27 cellular contexts compared by ENCODE assay signal in the genomic region with DNA sequence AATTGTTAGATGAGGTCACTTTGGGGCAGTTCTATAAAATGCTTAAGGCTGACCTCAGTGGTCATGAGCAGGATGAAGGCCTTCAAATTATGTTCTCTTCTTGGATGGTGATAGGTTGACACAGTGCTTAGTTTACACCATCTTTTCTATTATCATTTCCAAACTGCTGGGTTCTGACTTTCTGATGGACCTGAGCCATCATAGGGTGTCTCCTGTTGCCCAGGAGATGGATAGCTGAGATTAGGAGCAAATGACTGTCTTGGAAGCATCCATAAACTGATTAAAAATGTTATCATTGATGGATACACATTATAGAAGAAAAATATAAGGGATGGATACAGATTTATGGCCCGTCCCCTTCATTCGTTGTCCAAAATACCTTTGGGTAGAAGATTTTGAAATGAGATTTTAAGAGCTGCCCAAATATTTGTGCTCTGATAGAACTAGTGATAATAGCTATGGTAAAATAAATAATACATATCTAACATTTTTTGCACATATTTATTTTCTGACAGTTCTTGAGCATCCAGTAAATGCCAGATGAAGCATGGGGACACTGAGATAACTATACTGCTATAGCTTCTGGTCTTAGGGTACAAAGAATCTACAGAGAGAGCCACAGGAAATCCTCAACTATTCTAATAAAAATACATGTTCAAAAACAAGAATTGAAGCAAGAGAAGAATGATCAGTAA.
"Had no signal": no experiment of that assay in that cellular context is flagged by ENCODE, and none has a peak within 500 bp of the region (broad histone marks: within the 10 kb centered on the region; RNA-seq: fewer than 3 reads in every experiment).

No MANE protein-coding gene starts in this region.

- H3K4me3 ChIP-seq: neural progenitor cell, ovary, psoas muscle, right lobe of liver, sigmoid colon, stomach, thoracic aorta, thyroid gland, tibial nerve, upper lobe of left lung, vagina had no signal

- H3K4me3 Mint-ChIP-seq: naive thymus-derived CD8-positive, alpha-beta T cell; natural killer cell treated with Interleukin-12 subunit alpha and Interleukin-12 subunit beta and Interleukin-15 and Interleukin-18, amount 100 ng/mL, for 72 hours; neural progenitor cell; stimulated activated effector memory CD8-positive, alpha-beta T cell treated with anti-CD3 and anti-CD28 coated beads, Interleukin-12 subunit alpha, Interleukin-12 subunit beta, amount 100 ng/mL, for 72 hours; stimulated activated naive B cell treated with anti-CD40 and anti-IgM and Interleukin-4, amounts not matched to agents 10 μg/mL and 1 μg/mL and 100 μg/mL, for 72 hours; stimulated activated naive CD8-positive, alpha-beta T cell treated with anti-CD3 and anti-CD28 coated beads, Interleukin-15, Interleukin-2, amounts not matched to agents 100 ng/mL and 50 ng/mL, for 24 hours had no signal

- H3K27me3 Mint-ChIP-seq: naive thymus-derived CD8-positive, alpha-beta T cell; natural killer cell treated with Interleukin-12 subunit alpha and Interleukin-12 subunit beta and Interleukin-15 and Interleukin-18, amount 100 ng/mL, for 72 hours; stimulated activated naive B cell treated with anti-CD40 and anti-IgM and Interleukin-4, amounts not matched to agents 10 μg/mL and 1 μg/mL and 100 μg/mL, for 72 hours; stimulated activated naive CD8-positive, alpha-beta T cell treated with anti-CD3 and anti-CD28 coated beads, Interleukin-15, Interleukin-2, amounts not matched to agents 100 ng/mL and 50 ng/mL, for 24 hours had no signal

- H3K4me1 Mint-ChIP-seq: naive thymus-derived CD8-positive, alpha-beta T cell; stimulated activated effector memory CD8-positive, alpha-beta T cell treated with anti-CD3 and anti-CD28 coated beads, Interleukin-12 subunit alpha, Interleukin-12 subunit beta, amount 100 ng/mL, for 72 hours; stimulated activated naive B cell treated with anti-CD40 and anti-IgM and Interleukin-4, amounts not matched to agents 10 μg/mL and 1 μg/mL and 100 μg/mL, for 72 hours had no signal

- H3K4me1 ChIP-seq: parathyroid adenoma, psoas muscle, right lobe of liver, sigmoid colon, stomach, thyroid gland, tibial nerve, upper lobe of left lung, vagina had no signal

- H3K9me3 Mint-ChIP-seq: neural progenitor cell had no signal

- H3K9me3 ChIP-seq: ovary, psoas muscle, right lobe of liver, sigmoid colon, stomach, thoracic aorta, thyroid gland, tibial nerve, upper lobe of left lung, vagina had no signal

- H3K27ac ChIP-seq: neural progenitor cell, ovary, parathyroid adenoma, psoas muscle, right lobe of liver, sigmoid colon, stomach, thoracic aorta, thyroid gland, tibial nerve, upper lobe of left lung, vagina had no signal

- H3K36me3 ChIP-seq: neural progenitor cell, ovary, right lobe of liver, sigmoid colon, stomach, thoracic aorta, thyroid gland, tibial nerve, upper lobe of left lung, vagina had no signal

- H3K27me3 ChIP-seq: neural progenitor cell, ovary, right lobe of liver, sigmoid colon, stomach, thyroid gland, tibial nerve, upper lobe of left lung, vagina had no signal

- H3K27ac Mint-ChIP-seq: naive thymus-derived CD8-positive, alpha-beta T cell; natural killer cell treated with Interleukin-12 subunit alpha and Interleukin-12 subunit beta and Interleukin-15 and Interleukin-18, amount 100 ng/mL, for 72 hours; neural progenitor cell; progenitor cell of endocrine pancreas; stimulated activated effector memory CD8-positive, alpha-beta T cell treated with anti-CD3 and anti-CD28 coated beads, Interleukin-12 subunit alpha, Interleukin-12 subunit beta, amount 100 ng/mL, for 72 hours; stimulated activated naive B cell treated with anti-CD40 and anti-IgM and Interleukin-4, amounts not matched to agents 10 μg/mL and 1 μg/mL and 100 μg/mL, for 72 hours; stimulated activated naive CD8-positive, alpha-beta T cell treated with anti-CD3 and anti-CD28 coated beads, Interleukin-15, Interleukin-2, amounts not matched to agents 100 ng/mL and 50 ng/mL, for 24 hours had no signal

- H3K36me3 Mint-ChIP-seq: naive thymus-derived CD8-positive, alpha-beta T cell; neural progenitor cell; stimulated activated effector memory CD8-positive, alpha-beta T cell treated with anti-CD3 and anti-CD28 coated beads, Interleukin-12 subunit alpha, Interleukin-12 subunit beta, amount 100 ng/mL, for 72 hours; stimulated activated naive B cell treated with anti-CD40 and anti-IgM and Interleukin-4, amounts not matched to agents 10 μg/mL and 1 μg/mL and 100 μg/mL, for 72 hours had no signal

- DNase-seq: naive thymus-derived CD8-positive, alpha-beta T cell; occipital lobe; ovary; posterior cingulate gyrus; psoas muscle; right cardiac atrium; right lobe of liver; sigmoid colon; small intestine; stimulated activated CD4-positive, alpha-beta T cell treated with anti-CD3 and anti-CD28 coated beads, Interleukin-15, amount 100 ng/mL, for 24 hours; stimulated activated CD4-positive, alpha-beta T cell treated with anti-CD3 and anti-CD28 coated beads, Interleukin-2, amount 100 ng/mL, for 24 hours; stimulated activated CD4-positive, alpha-beta T cell treated with anti-CD3 and anti-CD28 coated beads, Interleukin-2, amount 100 ng/mL, for 48 hours; stimulated activated CD4-positive, alpha-beta T cell treated with anti-CD3 and anti-CD28 coated beads, Interleukin-4, amount 100 ng/mL, for 24 hours; stimulated activated naive B cell treated with anti-CD40 and anti-IgM and Interleukin-4, amounts not matched to agents 10 μg/mL and 1 μg/mL and 100 μg/mL, for 72 hours; stimulated activated naive CD4-positive, alpha-beta T cell treated with Interleukin-2 at 50 U/mL for 16 hours; stomach; thyroid gland; upper lobe of left lung had no signal
